Comparison of ENCODE assay signal across 1 cellular context in genomic region chr16:24685539-24686432, GRCh38.
TF ChIP-seq lines count a peak whose summit lies in the region.

No MANE protein-coding gene starts in this region.

TF ChIP-seq in HepG2, 621 proteins besides CTCF, POLR2A, EP300 and RAD21 (continued from another document and continues in another):
- TF ChIP-seq ETV5 (CRISPR knock-in tag; IDR thresholded peaks at IDR 0.05; ENCODE audit: borderline replicate concordance) (peak; percentile 66; the same call in 1 of the 2 replicates), ZNF547 (CRISPR knock-in tag; IDR thresholded peaks at IDR 0.05) (0 out of 2 replicates have a peak, but pooled peaks have one; percentile 44), RORA (CRISPR knock-in tag; IDR thresholded peaks at IDR 0.05) (no peak), ZNF354B (CRISPR knock-in tag; IDR thresholded peaks at IDR 0.05) (no peak), NRL (CRISPR knock-in tag; IDR thresholded peaks at IDR 0.05; ENCODE audit: borderline replicate concordance) (0 out of 2 replicates have a peak, but pooled peaks have one; percentile 21), ZNF710 (CRISPR knock-in tag; IDR thresholded peaks at IDR 0.05; ENCODE audit: borderline replicate concordance) (no peak; the same call in 1 of the 2 replicates), ZSCAN29 (CRISPR knock-in tag; conservative IDR thresholded peaks at IDR 0.05) (no peak), PRDM15 (CRISPR knock-in tag; IDR thresholded peaks at IDR 0.05) (peak; percentile 88), PHF5A (CRISPR knock-in tag; IDR thresholded peaks at IDR 0.05; ENCODE audit: low read depth, unreplicated experiment) (no peak), ZBTB33 (CRISPR knock-in tag; IDR thresholded peaks at IDR 0.05) (no peak), KLF12 (CRISPR knock-in tag; IDR thresholded peaks at IDR 0.05; ENCODE audit: borderline replicate concordance) (no peak), HMG20A (CRISPR knock-in tag; IDR thresholded peaks at IDR 0.05; ENCODE audit: borderline replicate concordance) (no peak), ZBTB14 (CRISPR knock-in tag; IDR thresholded peaks at IDR 0.05) (no peak), RCOR2 (CRISPR knock-in tag; IDR thresholded peaks at IDR 0.05) (peak; percentile 53; the same call in 1 of the 2 replicates), ZFP62 (CRISPR knock-in tag; IDR thresholded peaks at IDR 0.05) (no peak), ZNF292 (CRISPR knock-in tag; IDR thresholded peaks at IDR 0.05; ENCODE audit: borderline replicate concordance, low read depth) (no peak), ZNF670 (CRISPR knock-in tag; IDR thresholded peaks at IDR 0.05; ENCODE audit: borderline replicate concordance) (peak; percentile 85; the same call in 1 of the 2 replicates), FOXM1 (CRISPR knock-in tag; IDR thresholded peaks at IDR 0.05) (no peak), ZNF343 (CRISPR knock-in tag; IDR thresholded peaks at IDR 0.05) (no peak), MAFF (IDR thresholded peaks at IDR 0.05; ENCODE audit: low read depth, low read length) (no peak), MLXIP (CRISPR knock-in tag; IDR thresholded peaks at IDR 0.05; ENCODE audit: borderline replicate concordance) (no peak), ZFYVE20 (CRISPR knock-in tag; IDR thresholded peaks at IDR 0.05; ENCODE audit: borderline replicate concordance, low read depth) (no peak), IKZF5 (CRISPR knock-in tag; IDR thresholded peaks at IDR 0.05) (peak; percentile 67; the same call in 1 of the 2 replicates), ZNF501 (CRISPR knock-in tag; IDR thresholded peaks at IDR 0.05) (no peak), NFYC (CRISPR knock-in tag; IDR thresholded peaks at IDR 0.05) (no peak), CREB1 (IDR thresholded peaks at IDR 0.05) (no peak; the same call in 1 of the 2 replicates), CREB1 (CRISPR knock-in tag; IDR thresholded peaks at IDR 0.05) (no peak), DDIT3 (CRISPR knock-in tag; IDR thresholded peaks at IDR 0.05) (no peak), REXO4 (CRISPR knock-in tag; IDR thresholded peaks at IDR 0.05; ENCODE audit: borderline replicate concordance) (no peak), ZSCAN25 (CRISPR knock-in tag; IDR thresholded peaks at IDR 0.05) (no peak), ZNF768 (CRISPR knock-in tag; IDR thresholded peaks at IDR 0.05) (no peak), FOXC1 (CRISPR knock-in tag; IDR thresholded peaks at IDR 0.05; ENCODE audit: borderline replicate concordance) (peak; percentile 61; the same call in 1 of the 2 replicates), ZNF180 (CRISPR knock-in tag; IDR thresholded peaks at IDR 0.05; ENCODE audit: borderline replicate concordance, low read depth) (no peak), ISX (CRISPR knock-in tag; conservative IDR thresholded peaks at IDR 0.05) (no peak), ZNF207 (IDR thresholded peaks at IDR 0.05; ENCODE audit: borderline replicate concordance) (no peak), MYNN (CRISPR knock-in tag; IDR thresholded peaks at IDR 0.05; ENCODE audit: low read depth) (no peak), HNRNPL (IDR thresholded peaks at IDR 0.05; ENCODE audit: low read depth, low read length) (no peak), MTA3 (CRISPR knock-in tag; IDR thresholded peaks at IDR 0.05) (no peak)
- TF ChIP-seq, protein P1, sequence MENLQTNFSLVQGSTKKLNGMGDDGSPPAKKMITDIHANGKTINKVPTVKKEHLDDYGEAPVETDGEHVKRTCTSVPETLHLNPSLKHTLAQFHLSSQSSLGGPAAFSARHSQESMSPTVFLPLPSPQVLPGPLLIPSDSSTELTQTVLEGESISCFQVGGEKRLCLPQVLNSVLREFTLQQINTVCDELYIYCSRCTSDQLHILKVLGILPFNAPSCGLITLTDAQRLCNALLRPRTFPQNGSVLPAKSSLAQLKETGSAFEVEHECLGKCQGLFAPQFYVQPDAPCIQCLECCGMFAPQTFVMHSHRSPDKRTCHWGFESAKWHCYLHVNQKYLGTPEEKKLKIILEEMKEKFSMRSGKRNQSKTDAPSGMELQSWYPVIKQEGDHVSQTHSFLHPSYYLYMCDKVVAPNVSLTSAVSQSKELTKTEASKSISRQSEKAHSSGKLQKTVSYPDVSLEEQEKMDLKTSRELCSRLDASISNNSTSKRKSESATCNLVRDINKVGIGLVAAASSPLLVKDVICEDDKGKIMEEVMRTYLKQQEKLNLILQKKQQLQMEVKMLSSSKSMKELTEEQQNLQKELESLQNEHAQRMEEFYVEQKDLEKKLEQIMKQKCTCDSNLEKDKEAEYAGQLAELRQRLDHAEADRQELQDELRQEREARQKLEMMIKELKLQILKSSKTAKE (CRISPR knock-in tag; IDR thresholded peaks at IDR 0.05; ENCODE audit: borderline replicate concordance): peak; percentile 72
- TF ChIP-seq, protein P2, sequence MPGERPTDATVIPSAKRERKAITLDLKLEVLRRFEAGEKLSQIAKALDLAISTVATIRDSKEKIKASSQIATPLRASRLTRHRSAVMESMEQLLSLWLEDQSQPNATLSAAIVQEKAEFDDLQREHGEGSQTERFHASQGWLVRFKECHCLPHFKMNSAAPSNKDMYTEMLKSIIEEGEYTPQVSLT (CRISPR knock-in tag; IDR thresholded peaks at IDR 0.05; ENCODE audit: borderline replicate concordance, low read depth): no peak
- TF ChIP-seq, protein P3, sequence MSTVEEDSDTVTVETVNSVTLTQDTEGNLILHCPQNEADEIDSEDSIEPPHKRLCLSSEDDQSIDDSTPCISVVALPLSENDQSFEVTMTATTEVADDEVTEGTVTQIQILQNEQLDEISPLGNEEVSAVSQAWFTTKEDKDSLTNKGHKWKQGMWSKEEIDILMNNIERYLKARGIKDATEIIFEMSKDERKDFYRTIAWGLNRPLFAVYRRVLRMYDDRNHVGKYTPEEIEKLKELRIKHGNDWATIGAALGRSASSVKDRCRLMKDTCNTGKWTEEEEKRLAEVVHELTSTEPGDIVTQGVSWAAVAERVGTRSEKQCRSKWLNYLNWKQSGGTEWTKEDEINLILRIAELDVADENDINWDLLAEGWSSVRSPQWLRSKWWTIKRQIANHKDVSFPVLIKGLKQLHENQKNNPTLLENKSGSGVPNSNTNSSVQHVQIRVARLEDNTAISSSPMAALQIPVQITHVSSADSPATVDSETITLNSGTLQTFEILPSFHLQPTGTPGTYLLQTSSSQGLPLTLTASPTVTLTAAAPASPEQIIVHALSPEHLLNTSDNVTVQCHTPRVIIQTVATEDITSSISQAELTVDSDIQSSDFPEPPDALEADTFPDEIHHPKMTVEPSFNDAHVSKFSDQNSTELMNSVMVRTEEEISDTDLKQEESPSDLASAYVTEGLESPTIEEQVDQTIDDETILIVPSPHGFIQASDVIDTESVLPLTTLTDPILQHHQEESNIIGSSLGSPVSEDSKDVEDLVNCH (CRISPR knock-in tag; IDR thresholded peaks at IDR 0.05): no peak
- TF ChIP-seq, protein P4, sequence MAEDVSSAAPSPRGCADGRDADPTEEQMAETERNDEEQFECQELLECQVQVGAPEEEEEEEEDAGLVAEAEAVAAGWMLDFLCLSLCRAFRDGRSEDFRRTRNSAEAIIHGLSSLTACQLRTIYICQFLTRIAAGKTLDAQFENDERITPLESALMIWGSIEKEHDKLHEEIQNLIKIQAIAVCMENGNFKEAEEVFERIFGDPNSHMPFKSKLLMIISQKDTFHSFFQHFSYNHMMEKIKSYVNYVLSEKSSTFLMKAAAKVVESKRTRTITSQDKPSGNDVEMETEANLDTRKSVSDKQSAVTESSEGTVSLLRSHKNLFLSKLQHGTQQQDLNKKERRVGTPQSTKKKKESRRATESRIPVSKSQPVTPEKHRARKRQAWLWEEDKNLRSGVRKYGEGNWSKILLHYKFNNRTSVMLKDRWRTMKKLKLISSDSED (CRISPR knock-in tag; IDR thresholded peaks at IDR 0.05): no peak
